25 cellular contexts compared by ENCODE assay signal in genomic region chr10:103868200-103868599, GRCh38.
"Had no signal": no experiment of that assay in that cellular context is flagged by ENCODE, and none has a peak within 500 bp of the region (broad histone marks: within the 10 kb centered on the region; RNA-seq: fewer than 3 reads in every experiment).

No MANE protein-coding gene starts in this region.

- H3K79me2 ChIP-seq: hepatocyte had no signal

- H3K27me3 Mint-ChIP-seq: effector memory CD8-positive, alpha-beta T cell; naive B cell; naive thymus-derived CD8-positive, alpha-beta T cell had no signal

- ATAC-seq: effector memory CD8-positive, alpha-beta T cell; esophagus mucosa; gastroesophageal sphincter; heart left ventricle; left cardiac atrium; left lung; left ventricle myocardium superior; lower lobe of right lung; mucosa of descending colon; naive thymus-derived CD8-positive, alpha-beta T cell had no signal

- H3K4me1 ChIP-seq: colonic mucosa, gastroesophageal sphincter, left lung, lower lobe of right lung had no signal

- H3K9me3 ChIP-seq: colonic mucosa had no signal

- H3K27me3 ChIP-seq: colonic mucosa, gastroesophageal sphincter, heart left ventricle, hepatocyte, left lung had no signal

- DNase-seq: colonic mucosa; cortex of kidney; effector CD8-positive, alpha-beta T cell; effector memory CD8-positive, alpha-beta T cell; endodermal cell; erythroblast; esophagus squamous epithelium; foreskin fibroblast; heart left ventricle; hypothalamus; immature natural killer cell; left cardiac atrium; left lung; left ventricle myocardium superior; lower lobe of right lung; mesenchymal stem cell; mucosa of descending colon; naive B cell; naive thymus-derived CD8-positive, alpha-beta T cell had no signal

- H3K4me3 ChIP-seq: colonic mucosa, esophagus squamous epithelium, gastroesophageal sphincter, heart left ventricle, hepatocyte, left lung, lower lobe of right lung, mucosa of descending colon had no signal

- H3K4me1 Mint-ChIP-seq: immature natural killer cell had no signal

- H3K36me3 ChIP-seq: colonic mucosa had no signal

- H3K4me2 ChIP-seq: hepatocyte had no signal

- H2AFZ ChIP-seq: hepatocyte had no signal

- H3K4me3 Mint-ChIP-seq: dendritic cell treated with granulocyte-macrophage colony-stimulating factor and Interleukin-4, amounts not matched to agents 40 ng/mL and 50 ng/mL, for 4 days; effector memory CD8-positive, alpha-beta T cell; endodermal cell; immature natural killer cell; mesothelial cell of epicardium; naive B cell; naive thymus-derived CD8-positive, alpha-beta T cell had no signal

- H3K27ac ChIP-seq: colonic mucosa, epithelial cell of prostate, gastroesophageal sphincter, heart left ventricle, hepatocyte, left lung, lower lobe of right lung had no signal

- H3K27ac Mint-ChIP-seq: dendritic cell treated with granulocyte-macrophage colony-stimulating factor and Interleukin-4, amounts not matched to agents 40 ng/mL and 50 ng/mL, for 4 days; endodermal cell; mesothelial cell of epicardium; naive B cell; naive thymus-derived CD8-positive, alpha-beta T cell had no signal
